In genomic region chr7:143380264-143380645, GRCh38 we compare ENCODE assay signal across 1 cellular context.
TF ChIP-seq lines count a peak whose summit lies in the region.

No MANE protein-coding gene starts in this region.

TF ChIP-seq in HepG2, 621 proteins besides CTCF, POLR2A, EP300 and RAD21 (continued from another document):
- TF ChIP-seq ZNF781 (CRISPR knock-in tag; IDR thresholded peaks at IDR 0.05; ENCODE audit: borderline replicate concordance, not compliant biosample characterization), result no peak
- TF ChIP-seq GMEB1 (CRISPR knock-in tag; IDR thresholded peaks at IDR 0.05; ENCODE audit: borderline replicate concordance), result no peak
- peak; percentile 84; the same call in 1 of the 2 replicates for TF ChIP-seq ZFP91 (CRISPR knock-in tag; IDR thresholded peaks at IDR 0.05; ENCODE audit: borderline replicate concordance)
- TF ChIP-seq ZMYM3 (CRISPR knock-in tag; IDR thresholded peaks at IDR 0.05), result no peak
- TF ChIP-seq JUND (CRISPR knock-in tag; IDR thresholded peaks at IDR 0.05), result no peak
- no peak for TF ChIP-seq CBX2 (IDR thresholded peaks at IDR 0.05; ENCODE audit: low read depth, low read length)
- TF ChIP-seq CBX2 (CRISPR knock-in tag; IDR thresholded peaks at IDR 0.05; ENCODE audit: low read depth), result peak; percentile 57; the same call in 1 of the 2 replicates
- no peak for TF ChIP-seq HHEX (CRISPR knock-in tag; IDR thresholded peaks at IDR 0.05)
- TF ChIP-seq KDM5B (CRISPR knock-in tag; IDR thresholded peaks at IDR 0.05; ENCODE audit: borderline replicate concordance), result no peak
- no peak for TF ChIP-seq TRIM24 (CRISPR knock-in tag; IDR thresholded peaks at IDR 0.05)
- TF ChIP-seq KDM5A (IDR thresholded peaks at IDR 0.05; ENCODE audit: borderline replicate concordance, low read length), result no peak
- no peak for TF ChIP-seq MAFK (conservative IDR thresholded peaks at IDR 0.05 in 1 of 2, IDR thresholded peaks at IDR 0.05 in 1 of 2; ENCODE audit: low read length in 2 of 2)
- no peak for TF ChIP-seq ZBTB20 (CRISPR knock-in tag; IDR thresholded peaks at IDR 0.05; ENCODE audit: borderline replicate concordance, low read depth)
- TF ChIP-seq FOXC1 (CRISPR knock-in tag; IDR thresholded peaks at IDR 0.05; ENCODE audit: borderline replicate concordance), result 0 out of 2 replicates have a peak, but pooled peaks have one; percentile 13
